Comparison of ENCODE assay signal across 8 cellular contexts in genomic region chr1:16914928-16915626, GRCh38. TPM values are rescaled to one million over a fixed set of nuclear protein-coding genes. Genes with fewer than 3 reads are reported as not detected.
DNase-seq lines count a peak whose midpoint lies in the region; TF ChIP-seq lines count a peak whose summit lies in the region.
"Not testable (repeated sequence)": the region's sequence is repeated elsewhere in the genome, so short reads cannot be mapped to it uniquely, and the experiment has no call there.

No MANE protein-coding gene starts in this region.

- H3K27ac Mint-ChIP-seq in neural progenitor cell, result peak overlapping the region; percentile 88

- not testable (repeated sequence) for H3K9me3 Mint-ChIP-seq in neural progenitor cell

- peak overlapping the region; percentile 85 to 99 (median 96) for H3K4me2 ChIP-seq in BLaER1 treated with 17β-estradiol and CSF1 and Interleukin-3, amounts not matched to agents 10 nM and 100 nM
- peak overlapping the region; percentile 97 for H3K4me2 ChIP-seq in neural progenitor cell

- H3K9ac ChIP-seq in BLaER1 treated with 17β-estradiol and CSF1 and Interleukin-3, amounts not matched to agents 10 nM and 100 nM, result peak overlapping the region; percentile 77 to 90 (median 86); a peak in 20 of 22 replicates
- H3K9ac ChIP-seq in iPS-18a (ENCODE audit: low read length), result peak overlapping the region; percentile 50
- H3K9ac ChIP-seq in neural progenitor cell, result not testable (repeated sequence)

- H2AFZ ChIP-seq in neural progenitor cell (replicated peaks), result not testable (repeated sequence)

- WGBS in suprapubic skin, result 45% methylated on average over 15 of the region's 15 CpGs

- H3K27me3 Mint-ChIP-seq in neural progenitor cell (ENCODE audit: insufficient read depth, low read depth), result not testable (repeated sequence)

- not testable (repeated sequence) for H3K79me2 ChIP-seq in neural progenitor cell (ENCODE audit: low read depth)

- not testable (repeated sequence) for H3K9me3 ChIP-seq in BLaER1 treated with 17β-estradiol and CSF1 and Interleukin-3, amounts not matched to agents 10 nM and 100 nM (replicated peaks in 1 of 11); Peyer's patch; iPS-18a (ENCODE audit: control insufficient read depth, low read depth, low read length); neural progenitor cell (ENCODE audit: low read depth); suprapubic skin

- peaks cover 21% of the 10 kb centered on the region for H3F3A ChIP-seq in neural progenitor cell (ENCODE audit: low read depth)

- TF ChIP-seq CTCF in HFF-Myc (IDR thresholded peaks at IDR 0.05; ENCODE audit: low read depth, low read length, missing control alignments); Peyer's patch (IDR thresholded peaks at IDR 0.05); neural progenitor cell (IDR thresholded peaks at IDR 0.05); suprapubic skin (IDR thresholded peaks at IDR 0.05): not testable (repeated sequence)

- not testable (repeated sequence) for DNase-seq in HFF-Myc (ENCODE audit: extremely low read depth, low read depth); neural progenitor cell (ENCODE audit: low spot score); suprapubic skin (ENCODE audit: low spot score in 2 of 2)
- DNase-seq in Peyer's patch, result peak in 1 of 3 donors; percentile 56
- peak; percentile 62 for DNase-seq in activated effector memory CD4-positive, alpha-beta T cell treated with anti-CD3 and anti-CD28 coated beads, Interleukin-2, amount 50 U/mL, for 16 hours

- H3K36me3 ChIP-seq in BLaER1 treated with 17β-estradiol and CSF1 and Interleukin-3, amounts not matched to agents 10 nM and 100 nM; Peyer's patch; iPS-18a (ENCODE audit: control insufficient read depth, low read depth, low read length); neural progenitor cell; suprapubic skin: not testable (repeated sequence)

- H3K27ac ChIP-seq in BLaER1 treated with 17β-estradiol and CSF1 and Interleukin-3, amounts not matched to agents 10 nM and 100 nM, result peak overlapping the region in 7 of 11 experiments; percentile 69 to 87 (median 80); a peak in 7 of 22 replicates
- H3K27ac ChIP-seq in Peyer's patch (peak overlapping the region in 1 of 4 donors; percentile 94), cingulate gyrus (ENCODE audit: low read depth, low read length) (peak overlapping the region; percentile 93)
- not testable (repeated sequence) for H3K27ac ChIP-seq in iPS-18a (ENCODE audit: low read length); neural progenitor cell; suprapubic skin

- TF ChIP-seq EP300 in suprapubic skin (IDR thresholded peaks at IDR 0.05), result not testable (repeated sequence)

- H3K27me3 ChIP-seq in BLaER1 treated with 17β-estradiol and CSF1 and Interleukin-3, amounts not matched to agents 10 nM and 100 nM; Peyer's patch; iPS-18a (ENCODE audit: control insufficient read depth, insufficient read depth, low read length); neural progenitor cell; suprapubic skin: not testable (repeated sequence)

- not testable (repeated sequence) for TF ChIP-seq POLR2A in Peyer's patch (IDR thresholded peaks at IDR 0.05); suprapubic skin (IDR thresholded peaks at IDR 0.05)

- H3K4me1 Mint-ChIP-seq in neural progenitor cell, result peaks cover 18% of the 10 kb centered on the region

- peak overlapping the region; percentile 83 for H3K4me3 Mint-ChIP-seq in neural progenitor cell

- H4K20me1 ChIP-seq in BLaER1 treated with 17β-estradiol and CSF1 and Interleukin-3, amounts not matched to agents 10 nM and 100 nM; neural progenitor cell (ENCODE audit: low read depth): not testable (repeated sequence)

- H3K4me3 ChIP-seq in BLaER1 treated with 17β-estradiol and CSF1 and Interleukin-3, amounts not matched to agents 10 nM and 100 nM, result peak overlapping the region; percentile 65 to 96 (median 82); a peak in 18 of 20 replicates
- peak overlapping the region; percentile 63 for H3K4me3 ChIP-seq in HFF-Myc (replicated peaks; ENCODE audit: low read depth, low read length)
- peak overlapping the region; percentile 80 to 99 (median 91) for H3K4me3 ChIP-seq in Peyer's patch
- H3K4me3 ChIP-seq in iPS-18a (ENCODE audit: low read length), result peak overlapping the region; percentile 67
- peak overlapping the region; percentile 75 for H3K4me3 ChIP-seq in neural progenitor cell
- H3K4me3 ChIP-seq in suprapubic skin, result peak overlapping the region; percentile 59

- not testable (repeated sequence) for H3K36me3 Mint-ChIP-seq in neural progenitor cell

- peaks cover 20 to 35% (median 32%) of the 10 kb centered on the region in 10 experiments for H3K4me1 ChIP-seq in BLaER1 treated with 17β-estradiol and CSF1 and Interleukin-3, amounts not matched to agents 10 nM and 100 nM
- H3K4me1 ChIP-seq in Peyer's patch, result peaks cover 0 to 14% (median 11%) of the 10 kb centered on the region in 4 donors
- not testable (repeated sequence) for H3K4me1 ChIP-seq in iPS-18a (ENCODE audit: control insufficient read depth, low read depth, low read length); neural progenitor cell
- H3K4me1 ChIP-seq in suprapubic skin, result peaks cover 32% of the 10 kb centered on the region

RNA-seq across cellular contexts. Expression of gene CROCC, which starts 6.7 kb away (rescaled TPM):
- total RNA-seq in Peyer's patch (100 to 1,000 TPM in 1 of 4 donors, 10 to 100 TPM in 3; 14.7 to 298 (median 45.1) TPM), neural progenitor cell (ENCODE audit: low replicate concordance) (15.2 and 76.7 TPM in 2 replicates), suprapubic skin (10 to 100 TPM; 27.7 to 86.4 (median 60.2) TPM)

RNA-seq across cellular contexts. Expression of gene RNU1-2, which starts 19.3 kb away (rescaled TPM):
- under 1 TPM; under 0.01 TPM for total RNA-seq in Peyer's patch
- under 0.01 TPM in 2 replicates for total RNA-seq in neural progenitor cell (ENCODE audit: low replicate concordance)
- total RNA-seq in suprapubic skin, result under 1 TPM; under 0.01 TPM
